Comparison of ENCODE assay signal across 1 cellular context in the genomic region with DNA sequence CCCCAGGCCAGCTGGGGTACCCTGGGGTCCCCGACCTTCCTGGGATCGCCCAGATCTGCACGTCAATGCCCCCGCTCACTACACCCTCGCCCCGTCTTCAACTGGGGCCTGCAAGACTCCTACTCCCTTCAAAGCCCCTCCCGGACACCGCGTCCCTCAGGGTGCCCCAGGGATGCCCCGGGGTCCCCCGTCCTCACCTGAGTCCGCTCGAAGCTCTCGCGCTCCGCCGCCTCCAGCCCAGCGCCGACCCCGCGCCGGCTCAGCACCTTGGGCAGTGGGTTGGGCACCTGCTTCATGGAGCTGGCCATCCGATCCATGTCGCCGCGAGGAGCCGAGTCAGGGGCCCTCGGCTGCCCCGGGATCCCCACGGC.
TF ChIP-seq lines count a peak whose summit lies in the region.

A gene (minus strand): TSS at position 338 of the 371 bp plus-strand sequence. CDS start 21 bp downstream, at position 317.

TF ChIP-seq in HepG2, 621 proteins besides CTCF, POLR2A, EP300 and RAD21 (continued from another document):
- TF ChIP-seq, protein P1, sequence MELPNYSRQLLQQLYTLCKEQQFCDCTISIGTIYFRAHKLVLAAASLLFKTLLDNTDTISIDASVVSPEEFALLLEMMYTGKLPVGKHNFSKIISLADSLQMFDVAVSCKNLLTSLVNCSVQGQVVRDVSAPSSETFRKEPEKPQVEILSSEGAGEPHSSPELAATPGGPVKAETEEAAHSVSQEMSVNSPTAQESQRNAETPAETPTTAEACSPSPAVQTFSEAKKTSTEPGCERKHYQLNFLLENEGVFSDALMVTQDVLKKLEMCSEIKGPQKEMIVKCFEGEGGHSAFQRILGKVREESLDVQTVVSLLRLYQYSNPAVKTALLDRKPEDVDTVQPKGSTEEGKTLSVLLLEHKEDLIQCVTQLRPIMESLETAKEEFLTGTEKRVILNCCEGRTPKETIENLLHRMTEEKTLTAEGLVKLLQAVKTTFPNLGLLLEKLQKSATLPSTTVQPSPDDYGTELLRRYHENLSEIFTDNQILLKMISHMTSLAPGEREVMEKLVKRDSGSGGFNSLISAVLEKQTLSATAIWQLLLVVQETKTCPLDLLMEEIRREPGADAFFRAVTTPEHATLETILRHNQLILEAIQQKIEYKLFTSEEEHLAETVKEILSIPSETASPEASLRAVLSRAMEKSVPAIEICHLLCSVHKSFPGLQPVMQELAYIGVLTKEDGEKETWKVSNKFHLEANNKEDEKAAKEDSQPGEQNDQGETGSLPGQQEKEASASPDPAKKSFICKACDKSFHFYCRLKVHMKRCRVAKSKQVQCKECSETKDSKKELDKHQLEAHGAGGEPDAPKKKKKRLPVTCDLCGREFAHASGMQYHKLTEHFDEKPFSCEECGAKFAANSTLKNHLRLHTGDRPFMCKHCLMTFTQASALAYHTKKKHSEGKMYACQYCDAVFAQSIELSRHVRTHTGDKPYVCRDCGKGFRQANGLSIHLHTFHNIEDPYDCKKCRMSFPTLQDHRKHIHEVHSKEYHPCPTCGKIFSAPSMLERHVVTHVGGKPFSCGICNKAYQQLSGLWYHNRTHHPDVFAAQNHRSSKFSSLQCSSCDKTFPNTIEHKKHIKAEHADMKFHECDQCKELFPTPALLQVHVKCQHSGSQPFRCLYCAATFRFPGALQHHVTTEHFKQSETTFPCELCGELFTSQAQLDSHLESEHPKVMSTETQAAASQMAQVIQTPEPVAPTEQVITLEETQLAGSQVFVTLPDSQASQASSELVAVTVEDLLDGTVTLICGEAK (IDR thresholded peaks at IDR 0.05): no peak
- TF ChIP-seq, protein P1 (CRISPR knock-in tag; IDR thresholded peaks at IDR 0.05): 0 out of 2 replicates have a peak, but pooled peaks have one; percentile 24
- TF ChIP-seq, protein P2, sequence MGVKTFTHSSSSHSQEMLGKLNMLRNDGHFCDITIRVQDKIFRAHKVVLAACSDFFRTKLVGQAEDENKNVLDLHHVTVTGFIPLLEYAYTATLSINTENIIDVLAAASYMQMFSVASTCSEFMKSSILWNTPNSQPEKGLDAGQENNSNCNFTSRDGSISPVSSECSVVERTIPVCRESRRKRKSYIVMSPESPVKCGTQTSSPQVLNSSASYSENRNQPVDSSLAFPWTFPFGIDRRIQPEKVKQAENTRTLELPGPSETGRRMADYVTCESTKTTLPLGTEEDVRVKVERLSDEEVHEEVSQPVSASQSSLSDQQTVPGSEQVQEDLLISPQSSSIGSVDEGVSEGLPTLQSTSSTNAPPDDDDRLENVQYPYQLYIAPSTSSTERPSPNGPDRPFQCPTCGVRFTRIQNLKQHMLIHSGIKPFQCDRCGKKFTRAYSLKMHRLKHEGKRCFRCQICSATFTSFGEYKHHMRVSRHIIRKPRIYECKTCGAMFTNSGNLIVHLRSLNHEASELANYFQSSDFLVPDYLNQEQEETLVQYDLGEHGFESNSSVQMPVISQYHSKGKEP (CRISPR knock-in tag; IDR thresholded peaks at IDR 0.05): no peak
- TF ChIP-seq, protein P3, sequence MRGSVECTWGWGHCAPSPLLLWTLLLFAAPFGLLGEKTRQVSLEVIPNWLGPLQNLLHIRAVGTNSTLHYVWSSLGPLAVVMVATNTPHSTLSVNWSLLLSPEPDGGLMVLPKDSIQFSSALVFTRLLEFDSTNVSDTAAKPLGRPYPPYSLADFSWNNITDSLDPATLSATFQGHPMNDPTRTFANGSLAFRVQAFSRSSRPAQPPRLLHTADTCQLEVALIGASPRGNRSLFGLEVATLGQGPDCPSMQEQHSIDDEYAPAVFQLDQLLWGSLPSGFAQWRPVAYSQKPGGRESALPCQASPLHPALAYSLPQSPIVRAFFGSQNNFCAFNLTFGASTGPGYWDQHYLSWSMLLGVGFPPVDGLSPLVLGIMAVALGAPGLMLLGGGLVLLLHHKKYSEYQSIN (CRISPR knock-in tag; IDR thresholded peaks at IDR 0.05; ENCODE audit: borderline replicate concordance): no peak
- TF ChIP-seq, protein P4, sequence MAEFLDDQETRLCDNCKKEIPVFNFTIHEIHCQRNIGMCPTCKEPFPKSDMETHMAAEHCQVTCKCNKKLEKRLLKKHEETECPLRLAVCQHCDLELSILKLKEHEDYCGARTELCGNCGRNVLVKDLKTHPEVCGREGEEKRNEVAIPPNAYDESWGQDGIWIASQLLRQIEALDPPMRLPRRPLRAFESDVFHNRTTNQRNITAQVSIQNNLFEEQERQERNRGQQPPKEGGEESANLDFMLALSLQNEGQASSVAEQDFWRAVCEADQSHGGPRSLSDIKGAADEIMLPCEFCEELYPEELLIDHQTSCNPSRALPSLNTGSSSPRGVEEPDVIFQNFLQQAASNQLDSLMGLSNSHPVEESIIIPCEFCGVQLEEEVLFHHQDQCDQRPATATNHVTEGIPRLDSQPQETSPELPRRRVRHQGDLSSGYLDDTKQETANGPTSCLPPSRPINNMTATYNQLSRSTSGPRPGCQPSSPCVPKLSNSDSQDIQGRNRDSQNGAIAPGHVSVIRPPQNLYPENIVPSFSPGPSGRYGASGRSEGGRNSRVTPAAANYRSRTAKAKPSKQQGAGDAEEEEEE (CRISPR knock-in tag; IDR thresholded peaks at IDR 0.05; ENCODE audit: borderline replicate concordance): no peak
- TF ChIP-seq GTF3A (CRISPR knock-in tag; conservative IDR thresholded peaks at IDR 0.05) (no peak), MAZ (IDR thresholded peaks at IDR 0.05; ENCODE audit: borderline replicate concordance, low read depth, low read length) (no peak), MAZ (CRISPR knock-in tag; IDR thresholded peaks at IDR 0.05; ENCODE audit: low read depth) (no peak), RFXAP (CRISPR knock-in tag; IDR thresholded peaks at IDR 0.05; ENCODE audit: borderline replicate concordance) (0 out of 2 replicates have a peak, but pooled peaks have one; percentile 25), SNAI1 (CRISPR knock-in tag; IDR thresholded peaks at IDR 0.05; ENCODE audit: borderline replicate concordance) (no peak), FOSL1 (CRISPR knock-in tag; IDR thresholded peaks at IDR 0.05; ENCODE audit: borderline replicate concordance) (no peak), EEA1 (CRISPR knock-in tag; IDR thresholded peaks at IDR 0.05; ENCODE audit: borderline replicate concordance) (no peak), YEATS4 (CRISPR knock-in tag; IDR thresholded peaks at IDR 0.05; ENCODE audit: borderline replicate concordance) (peak; percentile 35; the same call in 1 of the 2 replicates), ZNF720 (CRISPR knock-in tag; IDR thresholded peaks at IDR 0.05) (no peak), ARNTL (CRISPR knock-in tag; IDR thresholded peaks at IDR 0.05) (no peak), MAFF (IDR thresholded peaks at IDR 0.05; ENCODE audit: low read depth, low read length) (no peak), ZNF839 (CRISPR knock-in tag; IDR thresholded peaks at IDR 0.05; ENCODE audit: borderline replicate concordance) (no peak), CHD4 (IDR thresholded peaks at IDR 0.05; ENCODE audit: borderline replicate concordance, low read length) (no peak), ZNF235 (CRISPR knock-in tag; IDR thresholded peaks at IDR 0.05; ENCODE audit: borderline replicate concordance) (no peak), AHR (CRISPR knock-in tag; IDR thresholded peaks at IDR 0.05) (no peak)
- TF ChIP-seq, protein P5, sequence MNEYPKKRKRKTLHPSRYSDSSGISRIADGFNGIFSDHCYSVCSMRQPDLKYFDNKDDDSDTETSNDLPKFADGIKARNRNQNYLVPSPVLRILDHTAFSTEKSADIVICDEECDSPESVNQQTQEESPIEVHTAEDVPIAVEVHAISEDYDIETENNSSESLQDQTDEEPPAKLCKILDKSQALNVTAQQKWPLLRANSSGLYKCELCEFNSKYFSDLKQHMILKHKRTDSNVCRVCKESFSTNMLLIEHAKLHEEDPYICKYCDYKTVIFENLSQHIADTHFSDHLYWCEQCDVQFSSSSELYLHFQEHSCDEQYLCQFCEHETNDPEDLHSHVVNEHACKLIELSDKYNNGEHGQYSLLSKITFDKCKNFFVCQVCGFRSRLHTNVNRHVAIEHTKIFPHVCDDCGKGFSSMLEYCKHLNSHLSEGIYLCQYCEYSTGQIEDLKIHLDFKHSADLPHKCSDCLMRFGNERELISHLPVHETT (CRISPR knock-in tag; conservative IDR thresholded peaks at IDR 0.05): no peak; the same call in 1 of the 2 replicates
- TF ChIP-seq, protein P6, sequence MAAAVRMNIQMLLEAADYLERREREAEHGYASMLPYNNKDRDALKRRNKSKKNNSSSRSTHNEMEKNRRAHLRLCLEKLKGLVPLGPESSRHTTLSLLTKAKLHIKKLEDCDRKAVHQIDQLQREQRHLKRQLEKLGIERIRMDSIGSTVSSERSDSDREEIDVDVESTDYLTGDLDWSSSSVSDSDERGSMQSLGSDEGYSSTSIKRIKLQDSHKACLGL (CRISPR knock-in tag; IDR thresholded peaks at IDR 0.05): peak; percentile 54
- TF ChIP-seq, protein P7, sequence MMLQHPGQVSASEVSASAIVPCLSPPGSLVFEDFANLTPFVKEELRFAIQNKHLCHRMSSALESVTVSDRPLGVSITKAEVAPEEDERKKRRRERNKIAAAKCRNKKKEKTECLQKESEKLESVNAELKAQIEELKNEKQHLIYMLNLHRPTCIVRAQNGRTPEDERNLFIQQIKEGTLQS (CRISPR knock-in tag; IDR thresholded peaks at IDR 0.05): no peak
TF ChIP-seq in HepG2: peak in this region for 41.
